17 cellular contexts compared by ENCODE assay signal in the genomic region with DNA sequence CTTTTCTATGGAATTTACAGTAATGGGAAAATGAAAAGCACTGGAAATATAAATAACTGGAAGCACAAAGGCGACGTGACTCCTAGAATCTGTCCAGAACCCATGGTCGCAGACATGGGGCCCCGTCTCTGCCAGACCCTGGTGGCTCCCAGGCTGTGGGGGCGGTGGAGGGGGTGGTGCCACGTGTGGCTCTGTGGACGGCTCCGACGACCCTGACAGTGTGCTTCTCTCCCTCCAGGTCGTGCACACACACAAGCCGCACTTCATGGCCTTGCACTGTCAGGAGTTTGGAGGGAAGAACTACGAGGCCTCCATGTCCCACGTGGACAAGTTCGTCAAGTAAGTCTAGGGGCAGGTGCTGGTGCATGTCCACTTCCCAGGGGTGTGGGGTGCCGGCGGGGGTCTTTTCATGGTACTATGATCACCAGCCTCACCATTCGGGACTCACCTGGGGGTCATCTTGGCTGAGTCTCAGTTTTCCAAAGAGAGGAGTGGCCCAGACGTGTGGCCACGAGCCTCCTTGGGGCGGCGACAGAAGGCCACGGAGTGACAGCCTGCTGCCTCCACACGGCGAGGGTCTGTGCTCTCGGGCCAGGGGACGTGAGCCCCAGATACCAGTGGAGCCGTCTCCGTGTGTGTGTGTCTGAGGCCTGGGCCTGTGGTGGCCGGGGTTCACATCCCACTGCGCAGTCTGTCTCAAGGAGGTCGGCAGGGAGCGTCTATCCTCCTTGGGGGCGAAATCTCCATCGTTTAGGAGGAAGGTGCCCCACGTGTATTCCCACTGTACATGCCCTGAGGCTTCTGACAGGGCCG.
A peak's percentile ranks its signal among the peaks of the same experiment; 100 is the strongest.
DNase-seq lines count a peak whose midpoint lies in the region; ATAC-seq and TF ChIP-seq lines count a peak whose summit lies in the region.
"Had no signal": no experiment of that assay in that cellular context is flagged by ENCODE, and none has a peak within 500 bp of the region (broad histone marks: within the 10 kb centered on the region; RNA-seq: fewer than 3 reads in every experiment).

No MANE protein-coding gene starts in this region.

- no peak overlapping the region for H2BK5ac ChIP-seq in mesenchymal stem cell (ENCODE audit: low read depth, low read length, poor library complexity, severe bottlenecking)

- H2BK120ac ChIP-seq in mesenchymal stem cell (ENCODE audit: low read depth, low read length), result no peak overlapping the region

- H3K4me3 ChIP-seq in coronary artery (no peak overlapping the region), mesenchymal stem cell (ENCODE audit: insufficient read depth in 1 of 2, low read depth in 1 of 2, low read length in 2 of 2) (no peak overlapping the region), suprapubic skin (no peak overlapping the region)

- WGBS in mesenchymal stem cell, result 97% methylated on average over 36 of the region's 36 CpGs
- 95% methylated on average over 21 of the region's 36 CpGs for WGBS in suprapubic skin

- no peak overlapping the region for H3K4ac ChIP-seq in mesenchymal stem cell (ENCODE audit: low read depth in 1 of 2, low read length in 2 of 2)

- H3K4me2 ChIP-seq in mesenchymal stem cell (ENCODE audit: low read length, poor library complexity, severe bottlenecking), result no peak overlapping the region

- H3K23ac ChIP-seq in mesenchymal stem cell (ENCODE audit: low read length in 2 of 2), result no peak overlapping the region

- TF ChIP-seq POLR2A in suprapubic skin (IDR thresholded peaks at IDR 0.05), result no peak

- no peak overlapping the region for H3K9ac ChIP-seq in mesenchymal stem cell (ENCODE audit: low read length)

- H2AFZ ChIP-seq in mesenchymal stem cell (ENCODE audit: low read depth, low read length), result no peak overlapping the region

- no peak overlapping the region for H3K14ac ChIP-seq in mesenchymal stem cell (ENCODE audit: low read length in 2 of 2)

- H3K27me3 ChIP-seq in mesenchymal stem cell (ENCODE audit: control insufficient read depth in 1 of 2, insufficient read depth in 1 of 2, low read length in 2 of 2) (no peaks in the 10 kb centered on the region), suprapubic skin (no peaks in the 10 kb centered on the region)

- H3K9me3 ChIP-seq in mesenchymal stem cell (ENCODE audit: control insufficient read depth, low read length) (no peaks in the 10 kb centered on the region), suprapubic skin (no peaks in the 10 kb centered on the region)

- no peak for ATAC-seq in GM18858 (IDR thresholded peaks at IDR 0.05; ENCODE audit: unreplicated experiment)

- peaks cover 4% of the 10 kb centered on the region for H3K4me1 ChIP-seq in mesenchymal stem cell (ENCODE audit: control insufficient read depth, insufficient read depth, low read depth, low read length)
- peaks cover 6% of the 10 kb centered on the region for H3K4me1 ChIP-seq in suprapubic skin

- H2BK12ac ChIP-seq in mesenchymal stem cell (ENCODE audit: low read length in 2 of 2), result no peak overlapping the region

- H3K36me3 ChIP-seq in mesenchymal stem cell (ENCODE audit: control insufficient read depth in 1 of 2, insufficient read depth in 2 of 2, low read depth in 1 of 2, low read length in 2 of 2) (peaks cover 0 to 45% of the 10 kb centered on the region in 2 experiments), suprapubic skin (peaks cover 11% of the 10 kb centered on the region)

- H3K27ac ChIP-seq in coronary artery, result no peak overlapping the region
- H3K27ac ChIP-seq in mesenchymal stem cell (ENCODE audit: low read length, poor library complexity, severe bottlenecking), result no peak overlapping the region
- H3K27ac ChIP-seq in suprapubic skin, result no peak overlapping the region
- H3K27ac ChIP-seq: 22Rv1 had no signal

- H3K18ac ChIP-seq in mesenchymal stem cell (ENCODE audit: low read depth in 1 of 2, low read length in 2 of 2), result no peak overlapping the region

- no peak for TF ChIP-seq EP300 in suprapubic skin (IDR thresholded peaks at IDR 0.05)

- H4K91ac ChIP-seq in mesenchymal stem cell (ENCODE audit: low read length), result peak overlapping the region; percentile 34

- peaks cover 32% of the 10 kb centered on the region for H3K79me1 ChIP-seq in mesenchymal stem cell (replicated peaks; ENCODE audit: low read length, poor library complexity, severe bottlenecking)

- DNase-seq in activated effector memory CD4-positive, alpha-beta T cell treated with anti-CD3 and anti-CD28 coated beads, Interleukin-2, amount 50 U/mL, for 16 hours, result peak; percentile 53
- no peak for DNase-seq in activated effector memory CD4-positive, alpha-beta T cell treated with Interleukin-2 at 50 U/mL for 16 hours
- peak; percentile 49 for DNase-seq in coronary artery (ENCODE audit: low spot score)
- no peak for DNase-seq in mesenchymal stem cell
- peak; percentile 44 to 74 for DNase-seq in suprapubic skin (ENCODE audit: low spot score in 2 of 2)
- DNase-seq in NCI-H82 (lab: John Stamatoyannopoulos, UW), result no peak
- DNase-seq in NCI-H1105 treated with DMSO at 0.1 percent for 48 hours (lab: John Stamatoyannopoulos, UW), result no peak
- DNase-seq: C1 segment of cervical spinal cord, EL, H7, Kasumi-1, NCI-H1417, NCI-H1930, NCI-H2171 treated with DMSO at 0.1 percent for 48 hours, NCI-H510A treated with DMSO at 0.1 percent for 48 hours had no signal

- no peak overlapping the region for H4K8ac ChIP-seq in mesenchymal stem cell (ENCODE audit: low read length)

- H2BK15ac ChIP-seq in mesenchymal stem cell (ENCODE audit: low read depth, poor library complexity, severe bottlenecking), result no peak overlapping the region

- TF ChIP-seq CTCF in coronary artery (IDR thresholded peaks at IDR 0.05) (no peak), suprapubic skin (IDR thresholded peaks at IDR 0.05) (no peak)

- no peak overlapping the region for H2AK5ac ChIP-seq in mesenchymal stem cell (ENCODE audit: low read length, severe bottlenecking)

Comparison
In these comparisons a context has a peak if more than half of its experiments do, and no peak if none do; other contexts are left out.
1. DNase-seq: peak in activated effector memory CD4-positive, alpha-beta T cell treated with anti-CD3 and anti-CD28 coated beads, Interleukin-2, amount 50 U/mL, for 16 hours (single experiment), coronary artery (single experiment) and suprapubic skin (2 of 2); none in activated effector memory CD4-positive, alpha-beta T cell treated with Interleukin-2 at 50 U/mL for 16 hours (single experiment), mesenchymal stem cell (single experiment), NCI-H82 (single experiment) and NCI-H1105 treated with DMSO at 0.1 percent for 48 hours (single experiment).